7 cellular contexts compared by ENCODE assay signal in the genomic region with DNA sequence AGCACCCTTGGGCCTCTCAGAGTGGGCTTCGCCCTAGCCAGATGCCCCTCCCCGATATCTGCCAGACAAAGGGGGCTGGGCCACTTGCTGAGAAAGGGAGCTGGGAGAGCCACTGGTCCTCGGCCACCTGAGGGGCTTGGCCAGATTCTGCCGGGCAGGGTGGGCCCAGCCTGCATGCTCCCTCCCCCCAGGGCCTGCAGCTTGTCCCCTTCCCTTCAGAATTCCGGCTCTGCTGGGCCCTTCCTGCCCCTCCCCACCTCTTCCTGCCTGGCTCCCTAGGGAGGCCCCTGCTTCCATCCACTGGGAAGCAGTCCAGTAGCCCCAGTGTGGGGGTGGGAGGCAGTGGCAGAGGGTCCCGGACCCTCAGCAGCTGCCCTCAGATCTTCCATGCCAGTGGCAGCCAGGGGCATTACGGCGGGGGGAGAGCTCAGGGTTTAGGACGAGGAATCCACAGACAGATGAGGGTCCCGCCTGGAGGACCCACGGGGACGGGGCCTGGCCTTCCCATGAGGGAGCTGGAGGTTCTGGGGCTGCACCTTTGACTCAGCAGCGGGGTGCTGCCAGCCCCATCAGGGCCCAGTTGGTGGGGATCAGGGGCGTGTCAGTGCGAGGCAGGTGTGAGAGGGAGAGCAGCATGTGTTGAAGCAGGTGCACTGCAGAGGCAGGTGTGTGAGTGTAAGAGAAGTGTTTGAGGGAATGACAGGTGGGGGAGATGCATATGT. TPM values are rescaled to one million over a fixed set of nuclear protein-coding genes. Genes with fewer than 3 reads are reported as not detected.
DNase-seq lines count a peak whose midpoint lies in the region; ATAC-seq and TF ChIP-seq lines count a peak whose summit lies in the region.
"Had no signal": no experiment of that assay in that cellular context is flagged by ENCODE, and none has a peak within 500 bp of the region (broad histone marks: within the 10 kb centered on the region; RNA-seq: fewer than 3 reads in every experiment).

No MANE protein-coding gene starts in this region.

- ATAC-seq in activated naive CD8-positive, alpha-beta T cell treated with anti-CD3 and anti-CD28 coated beads, Interleukin-2, amount 10 ng/mL, durations not matched to agents 7 days and 5 days (ENCODE audit: low read depth) = no peak
- ATAC-seq in HG03457 (IDR thresholded peaks at IDR 0.05; ENCODE audit: unreplicated experiment) = no peak

- no CpG with 5 or more reads among the region's 15 CpGs for WGBS in mesendoderm (ENCODE audit: extremely low coverage, insufficient coverage, low lambda C conversion rate)

- no peak overlapping the region for H3K4ac ChIP-seq in mesendoderm (ENCODE audit: low read depth, low read length)

- peaks cover 16% of the 10 kb centered on the region for H3K4me1 Mint-ChIP-seq in activated naive CD8-positive, alpha-beta T cell treated with anti-CD3 and anti-CD28 coated beads, Interleukin-2, amount 10 ng/mL, durations not matched to agents 7 days and 5 days
- H3K4me1 Mint-ChIP-seq in progenitor cell of endocrine pancreas (ENCODE audit: low read depth) = peaks cover 6% of the 10 kb centered on the region

- H3K9ac ChIP-seq in mesendoderm (ENCODE audit: low read length) = peak overlapping the region; percentile 74

- no peak overlapping the region for H3K56ac ChIP-seq in mesendoderm (ENCODE audit: low read length)

- POLR2A ChIA-PET in activated naive CD8-positive, alpha-beta T cell treated with anti-CD3 and anti-CD28 coated beads, Interleukin-2, amount 10 ng/mL, durations not matched to agents 7 days and 5 days (lab: Charles Lee) = no interaction called here

- H3K27me3 ChIP-seq in mesendoderm (ENCODE audit: insufficient read depth, low read length, poor library complexity) = peaks cover 3% of the 10 kb centered on the region

- H3K4me3 ChIP-seq in AG10803 (ENCODE audit: low read length) (peak overlapping the region; percentile 77), mesendoderm (ENCODE audit: low read length) (no peak overlapping the region)

- no peak for TF ChIP-seq CTCF in AG10803 (conservative IDR thresholded peaks at IDR 0.05; ENCODE audit: low read length)
- no peak for TF ChIP-seq CTCF in progenitor cell of endocrine pancreas (IDR thresholded peaks at IDR 0.05; ENCODE audit: unreplicated experiment)

- H3K36me3 Mint-ChIP-seq in activated naive CD8-positive, alpha-beta T cell treated with anti-CD3 and anti-CD28 coated beads, Interleukin-2, amount 10 ng/mL, durations not matched to agents 7 days and 5 days = peaks cover 3% of the 10 kb centered on the region
- peaks cover 3% of the 10 kb centered on the region for H3K36me3 Mint-ChIP-seq in progenitor cell of endocrine pancreas (ENCODE audit: insufficient read depth)

- H3K9me3 Mint-ChIP-seq in activated naive CD8-positive, alpha-beta T cell treated with anti-CD3 and anti-CD28 coated beads, Interleukin-2, amount 10 ng/mL, durations not matched to agents 7 days and 5 days = no peaks in the 10 kb centered on the region
- no peaks in the 10 kb centered on the region for H3K9me3 Mint-ChIP-seq in progenitor cell of endocrine pancreas (ENCODE audit: low read depth)

- H3K4me3 Mint-ChIP-seq in activated naive CD8-positive, alpha-beta T cell treated with anti-CD3 and anti-CD28 coated beads, Interleukin-2, amount 10 ng/mL, durations not matched to agents 7 days and 5 days = no peak overlapping the region
- no peak overlapping the region for H3K4me3 Mint-ChIP-seq in progenitor cell of endocrine pancreas (ENCODE audit: low read depth)

- DNase-seq in AG10803 (ENCODE audit: low read depth) (no peak), mesendoderm (no peak), T-helper 9 cell (no peak), progenitor cell of endocrine pancreas (ENCODE audit: low spot score, unreplicated experiment) (no peak)
- DNase-seq in activated naive CD8-positive, alpha-beta T cell treated with anti-CD3 and anti-CD28 coated beads, Interleukin-2, amount 10 ng/mL, durations not matched to agents 7 days and 5 days = no peak
- DNase-seq: GDM1 had no signal

- H4K5ac ChIP-seq in mesendoderm (ENCODE audit: low read length) = no peak overlapping the region

- H3K18ac ChIP-seq in mesendoderm (ENCODE audit: low read length) = no peak overlapping the region

- peaks cover 28% of the 10 kb centered on the region for H3K27me3 Mint-ChIP-seq in activated naive CD8-positive, alpha-beta T cell treated with anti-CD3 and anti-CD28 coated beads, Interleukin-2, amount 10 ng/mL, durations not matched to agents 7 days and 5 days
- H3K27me3 Mint-ChIP-seq in progenitor cell of endocrine pancreas = peaks cover 22% of the 10 kb centered on the region

- no peak overlapping the region for H2AK5ac ChIP-seq in mesendoderm (ENCODE audit: low read length)

- no peak overlapping the region for H2BK120ac ChIP-seq in mesendoderm (ENCODE audit: low read depth, low read length)

- H3K23ac ChIP-seq in mesendoderm (ENCODE audit: low read length) = no peak overlapping the region

- H4K8ac ChIP-seq in mesendoderm (ENCODE audit: low read depth, low read length) = no peak overlapping the region

- no peak overlapping the region for H2BK15ac ChIP-seq in mesendoderm (replicated peaks; ENCODE audit: low read depth)

- H2BK5ac ChIP-seq in mesendoderm (ENCODE audit: low read length) = no peak overlapping the region

- H3K27ac ChIP-seq in mesendoderm (ENCODE audit: low read depth, low read length) = no peak overlapping the region

- no peaks in the 10 kb centered on the region for H3K79me2 ChIP-seq in mesendoderm (ENCODE audit: control insufficient read depth, insufficient read depth, low read length)

- H3K79me1 ChIP-seq in mesendoderm (ENCODE audit: low read length) = no peaks in the 10 kb centered on the region

- no peak overlapping the region for H3K4me2 ChIP-seq in mesendoderm (ENCODE audit: low read length)

- H3K4me1 ChIP-seq in mesendoderm (ENCODE audit: control insufficient read depth, low read depth, low read length) = peaks cover 9% of the 10 kb centered on the region

- peak overlapping the region; percentile 56 for H3K27ac Mint-ChIP-seq in activated naive CD8-positive, alpha-beta T cell treated with anti-CD3 and anti-CD28 coated beads, Interleukin-2, amount 10 ng/mL, durations not matched to agents 7 days and 5 days
- no peak overlapping the region for H3K27ac Mint-ChIP-seq in progenitor cell of endocrine pancreas

- no peaks in the 10 kb centered on the region for H3K36me3 ChIP-seq in mesendoderm (ENCODE audit: control insufficient read depth, insufficient read depth, low read length)

RNA-seq across cellular contexts. Expression of a gene that starts 2.5 kb away (rescaled TPM):
- total RNA-seq in activated naive CD8-positive, alpha-beta T cell treated with anti-CD3 and anti-CD28 coated beads, Interleukin-2, amount 10 ng/mL, durations not matched to agents 7 days and 5 days = 1 to 10 TPM; 1.2 to 1.6 TPM
- 8.3 TPM for polyA plus RNA-seq in mesendoderm (2013, experiment 1 of 2)
- polyA plus RNA-seq in mesendoderm (2013, experiment 2 of 2) = 7.8 TPM
- total RNA-seq in progenitor cell of endocrine pancreas = 17.0 and 19.6 TPM in 2 replicates

RNA-seq across cellular contexts. Expression of a gene that starts 9.6 kb away (rescaled TPM):
- 100 to 1,000 TPM; 445 to 453 TPM for total RNA-seq in activated naive CD8-positive, alpha-beta T cell treated with anti-CD3 and anti-CD28 coated beads, Interleukin-2, amount 10 ng/mL, durations not matched to agents 7 days and 5 days
- polyA plus RNA-seq in mesendoderm (2013, experiment 1 of 2) = 8.8 TPM
- polyA plus RNA-seq in mesendoderm (2013, experiment 2 of 2) = 8.3 TPM
- total RNA-seq in progenitor cell of endocrine pancreas = 5.1 TPM in 2 replicates

RNA-seq across cellular contexts. Expression of a gene that starts 13.9 kb away (rescaled TPM):
- total RNA-seq in activated naive CD8-positive, alpha-beta T cell treated with anti-CD3 and anti-CD28 coated beads, Interleukin-2, amount 10 ng/mL, durations not matched to agents 7 days and 5 days = 10 to 100 TPM; 43.3 to 47.6 TPM
- 4.5 TPM for polyA plus RNA-seq in mesendoderm (2013, experiment 1 of 2)
- polyA plus RNA-seq in mesendoderm (2013, experiment 2 of 2) = 3.9 TPM
- total RNA-seq in progenitor cell of endocrine pancreas = 20.5 and 20.8 TPM in 2 replicates

RNA-seq across cellular contexts. Expression of a gene that starts 49.3 kb away (rescaled TPM):
- 1 to 10 TPM; 8.1 to 8.8 TPM for total RNA-seq in activated naive CD8-positive, alpha-beta T cell treated with anti-CD3 and anti-CD28 coated beads, Interleukin-2, amount 10 ng/mL, durations not matched to agents 7 days and 5 days
- 0.06 TPM for polyA plus RNA-seq in mesendoderm (2013, experiment 1 of 2)
- 0.04 TPM for polyA plus RNA-seq in mesendoderm (2013, experiment 2 of 2)
- total RNA-seq in progenitor cell of endocrine pancreas = 3.9 and 4.5 TPM in 2 replicates

RNA-seq across cellular contexts. Expression of a gene that starts 57.5 kb away (rescaled TPM):
- 100 to 1,000 TPM; 120 to 132 TPM for total RNA-seq in activated naive CD8-positive, alpha-beta T cell treated with anti-CD3 and anti-CD28 coated beads, Interleukin-2, amount 10 ng/mL, durations not matched to agents 7 days and 5 days
- 125 TPM for polyA plus RNA-seq in mesendoderm (2013, experiment 1 of 2)
- 136 TPM for polyA plus RNA-seq in mesendoderm (2013, experiment 2 of 2)
- 227 and 238 TPM in 2 replicates for total RNA-seq in progenitor cell of endocrine pancreas

Comparison
In these comparisons a context has a peak if more than half of its experiments do, and no peak if none do; other contexts are left out.
1. RNA of a gene that starts 9.6 kb away (total RNA-seq): 445 to 453 TPM in activated naive CD8-positive, alpha-beta T cell treated with anti-CD3 and anti-CD28 coated beads, Interleukin-2, amount 10 ng/mL, durations not matched to agents 7 days and 5 days; 5.1 TPM in progenitor cell of endocrine pancreas; every median in the first group is over 10 times any median in the second.